ENCODE assay signal across 2 cellular contexts in the genomic region with DNA sequence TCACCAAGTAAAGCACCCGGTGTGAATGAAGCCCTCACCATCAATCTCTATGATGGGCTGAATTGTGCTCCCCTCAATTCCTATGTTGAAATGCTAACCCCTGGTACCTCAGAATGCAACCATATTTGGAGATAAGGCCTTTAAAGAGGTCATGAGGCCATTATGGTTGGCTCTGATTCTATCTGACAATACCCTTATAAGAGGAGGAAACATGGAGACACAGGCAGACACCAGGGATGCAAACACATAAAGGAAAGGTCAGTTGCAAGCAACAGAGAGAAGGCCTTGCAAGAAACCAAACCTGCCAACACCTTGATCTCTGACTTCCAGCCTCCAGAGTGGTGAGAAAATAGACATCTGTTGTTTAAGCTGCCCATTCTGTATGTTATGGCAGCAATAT.
TF ChIP-seq lines count a peak whose summit lies in the region.

No MANE protein-coding gene starts in this region.

TF ChIP-seq in HEK293, 187 proteins besides CTCF, POLR2A, EP300 and RAD21:
- peak; percentile 69; the same call in 1 of the 2 replicates for TF ChIP-seq ZNF548 (tag by site-specific recombination; IDR thresholded peaks at IDR 0.05)
- no peak for TF ChIP-seq ZBTB20 (tag by site-specific recombination; IDR thresholded peaks at IDR 0.05)

TF ChIP-seq in K562, 482 proteins besides CTCF, POLR2A, EP300 and RAD21:
- TF ChIP-seq, protein P1, sequence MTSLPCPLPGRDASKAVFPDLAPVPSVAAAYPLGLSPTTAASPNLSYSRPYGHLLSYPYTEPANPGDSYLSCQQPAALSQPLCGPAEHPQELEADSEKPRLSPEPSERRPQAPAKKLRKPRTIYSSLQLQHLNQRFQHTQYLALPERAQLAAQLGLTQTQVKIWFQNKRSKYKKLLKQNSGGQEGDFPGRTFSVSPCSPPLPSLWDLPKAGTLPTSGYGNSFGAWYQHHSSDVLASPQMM (CRISPR knock-in tag; IDR thresholded peaks at IDR 0.05) = peak; percentile 64; the same call in 1 of the 2 replicates
- TF ChIP-seq ADNP (tag; IDR thresholded peaks at IDR 0.05) = no peak
- TF ChIP-seq GABPA (tag; conservative IDR thresholded peaks at IDR 0.05; ENCODE audit: low read depth) = no peak
- TF ChIP-seq BMI1 (IDR thresholded peaks at IDR 0.05; ENCODE audit: low read length) = no peak
- TF ChIP-seq SRF (CRISPR knock-in tag; IDR thresholded peaks at IDR 0.05) = peak in 1 of 2 experiments; percentile 85; a peak in 1 of 4 replicates
- no peak for TF ChIP-seq MYBL2 (IDR thresholded peaks at IDR 0.05; ENCODE audit: low read depth)
- peak; percentile 77; the same call in 1 of the 2 replicates for TF ChIP-seq MYBL2 (CRISPR knock-in tag; IDR thresholded peaks at IDR 0.05; ENCODE audit: borderline replicate concordance)
- TF ChIP-seq ZBTB7A (IDR thresholded peaks at IDR 0.05; ENCODE audit: borderline replicate concordance, control insufficient read depth, low read depth, low read length) = 0 out of 2 replicates have a peak, but pooled peaks have one; percentile 8
- 0 out of 2 replicates have a peak, but pooled peaks have one; percentile 34 for TF ChIP-seq ZNF780A (CRISPR knock-in tag; IDR thresholded peaks at IDR 0.05)
- TF ChIP-seq, protein P2, sequence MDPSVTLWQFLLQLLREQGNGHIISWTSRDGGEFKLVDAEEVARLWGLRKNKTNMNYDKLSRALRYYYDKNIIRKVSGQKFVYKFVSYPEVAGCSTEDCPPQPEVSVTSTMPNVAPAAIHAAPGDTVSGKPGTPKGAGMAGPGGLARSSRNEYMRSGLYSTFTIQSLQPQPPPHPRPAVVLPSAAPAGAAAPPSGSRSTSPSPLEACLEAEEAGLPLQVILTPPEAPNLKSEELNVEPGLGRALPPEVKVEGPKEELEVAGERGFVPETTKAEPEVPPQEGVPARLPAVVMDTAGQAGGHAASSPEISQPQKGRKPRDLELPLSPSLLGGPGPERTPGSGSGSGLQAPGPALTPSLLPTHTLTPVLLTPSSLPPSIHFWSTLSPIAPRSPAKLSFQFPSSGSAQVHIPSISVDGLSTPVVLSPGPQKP (CRISPR knock-in tag; IDR thresholded peaks at IDR 0.05) = peak; percentile 86; the same call in 1 of the 2 replicates
- TF ChIP-seq NR2C1 (IDR thresholded peaks at IDR 0.05) = peak; percentile 12; the same call in 1 of the 2 replicates
- TF ChIP-seq NR2C1 (tag; IDR thresholded peaks at IDR 0.05) = no peak
- TF ChIP-seq ZNF282 (CRISPR knock-in tag; IDR thresholded peaks at IDR 0.05) = peak; percentile 82; the same call in 1 of the 2 replicates
- peak in 1 of 2 experiments; percentile 63; a peak in 2 of 4 replicates for TF ChIP-seq KDM1A (IDR thresholded peaks at IDR 0.05)
- TF ChIP-seq, protein P3, sequence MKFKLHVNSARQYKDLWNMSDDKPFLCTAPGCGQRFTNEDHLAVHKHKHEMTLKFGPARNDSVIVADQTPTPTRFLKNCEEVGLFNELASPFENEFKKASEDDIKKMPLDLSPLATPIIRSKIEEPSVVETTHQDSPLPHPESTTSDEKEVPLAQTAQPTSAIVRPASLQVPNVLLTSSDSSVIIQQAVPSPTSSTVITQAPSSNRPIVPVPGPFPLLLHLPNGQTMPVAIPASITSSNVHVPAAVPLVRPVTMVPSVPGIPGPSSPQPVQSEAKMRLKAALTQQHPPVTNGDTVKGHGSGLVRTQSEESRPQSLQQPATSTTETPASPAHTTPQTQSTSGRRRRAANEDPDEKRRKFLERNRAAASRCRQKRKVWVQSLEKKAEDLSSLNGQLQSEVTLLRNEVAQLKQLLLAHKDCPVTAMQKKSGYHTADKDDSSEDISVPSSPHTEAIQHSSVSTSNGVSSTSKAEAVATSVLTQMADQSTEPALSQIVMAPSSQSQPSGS (CRISPR knock-in tag; IDR thresholded peaks at IDR 0.05) = 0 out of 2 replicates have a peak, but pooled peaks have one; percentile 65
- TF ChIP-seq ZNF124 (CRISPR knock-in tag; IDR thresholded peaks at IDR 0.05) = 0 out of 2 replicates have a peak, but pooled peaks have one; percentile 51
- peak; percentile 11 for TF ChIP-seq ZNF699 (CRISPR knock-in tag; IDR thresholded peaks at IDR 0.05; ENCODE audit: insufficient replicate concordance)
- peak; percentile 85; the same call in 1 of the 2 replicates for TF ChIP-seq IRF2 (CRISPR knock-in tag; IDR thresholded peaks at IDR 0.05)
- TF ChIP-seq KLF1 (tag; IDR thresholded peaks at IDR 0.05) = no peak
